12 cellular contexts compared by ENCODE assay signal in the genomic region with DNA sequence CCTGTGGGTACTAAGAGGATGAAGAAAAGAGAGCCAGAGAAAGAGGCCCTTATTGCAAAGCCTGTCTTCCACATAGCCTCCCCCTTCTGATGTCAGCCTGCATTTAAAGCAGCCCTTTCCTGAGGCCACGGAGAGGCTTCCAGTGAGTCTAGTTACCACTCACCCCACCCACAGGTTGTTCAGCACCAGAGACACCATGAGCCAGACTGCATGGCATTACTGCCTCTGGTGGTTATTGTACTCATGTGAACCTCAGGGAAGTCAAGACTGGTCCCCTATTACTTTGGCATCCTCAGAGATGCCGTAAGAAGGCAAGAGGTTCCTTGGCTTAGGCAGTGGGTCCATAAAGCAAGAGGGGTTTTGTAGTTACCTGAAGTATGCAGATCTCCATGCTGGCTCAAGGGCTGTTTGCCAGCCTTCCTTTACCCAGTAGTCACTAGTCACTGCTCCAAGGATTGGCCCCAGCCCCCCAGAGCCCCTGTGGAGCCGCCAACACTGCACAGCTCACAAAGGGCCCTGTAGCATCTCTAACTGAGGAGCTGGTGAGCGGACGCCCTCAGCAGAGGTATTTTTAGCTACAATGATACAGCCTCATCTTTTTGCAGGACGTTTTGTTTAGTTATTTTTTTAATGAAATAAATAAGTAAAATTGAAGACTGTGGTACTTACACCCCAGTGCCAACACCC. TPM values are rescaled to one million over a fixed set of nuclear protein-coding genes. Genes with fewer than 3 reads are reported as not detected.
A peak's percentile ranks its signal among the peaks of the same experiment; 100 is the strongest.
DNase-seq lines count a peak whose midpoint lies in the region; ATAC-seq and TF ChIP-seq lines count a peak whose summit lies in the region.
"Had no signal": no experiment of that assay in that cellular context is flagged by ENCODE, and none has a peak within 500 bp of the region (broad histone marks: within the 10 kb centered on the region; RNA-seq: fewer than 3 reads in every experiment).

No MANE protein-coding gene starts in this region.

- peak; percentile 27 to 69 (median 40) for ATAC-seq in psoas muscle
- ATAC-seq in activated T-cell treated with anti-CD3 and anti-CD28 coated beads, Interleukin-2, amount 50 U/mL, for 72 hours (replicated peaks in 1 of 2), result no peak

- H3K9me3 Mint-ChIP-seq in activated T-cell treated with anti-CD3 and anti-CD28 coated beads, Interleukin-2, amount 50 U/mL, for 72 hours, result no peaks in the 10 kb centered on the region
- H3K9me3 Mint-ChIP-seq: memory B cell had no signal

- H3K36me3 ChIP-seq in GM23248 (ENCODE audit: low read depth), result 0 out of 2 replicates have a peak, but pooled peaks cover 5% of the 10 kb centered on the region
- peaks cover 12% of the 10 kb centered on the region; the same call in 1 of the 2 replicates for H3K36me3 ChIP-seq in OCI-LY1 (ENCODE audit: insufficient read depth, low read length)
- H3K36me3 ChIP-seq in psoas muscle (ENCODE audit: insufficient read depth in 1 of 2, low read depth in 1 of 2), result no peaks in the 10 kb centered on the region

- in situ Hi-C loops in GM23248 (cut with MboI), result no loop called here

- TF ChIP-seq POLR2A in erythroblast (IDR thresholded peaks at IDR 0.05; ENCODE audit: low read length), result no peak

- H3K4me2 ChIP-seq in GM23248 (ENCODE audit: unreplicated experiment) (no peak overlapping the region), OCI-LY1 (ENCODE audit: low read length) (no peak overlapping the region)

- peaks cover 0 to 4% of the 10 kb centered on the region in 2 donors for H3K36me3 Mint-ChIP-seq in activated T-cell treated with anti-CD3 and anti-CD28 coated beads, Interleukin-2, amount 50 U/mL, for 72 hours (ENCODE audit: insufficient read depth in 2 of 2)

- H3K4me1 ChIP-seq in GM23248 (ENCODE audit: insufficient read depth) (no peaks in the 10 kb centered on the region), OCI-LY1 (ENCODE audit: insufficient read depth, low read length, severe bottlenecking) (peaks cover 1% of the 10 kb centered on the region), psoas muscle (peaks cover 6% of the 10 kb centered on the region)

- H3K9me2 ChIP-seq in GM23248 (ENCODE audit: insufficient read depth), result no peaks in the 10 kb centered on the region
- no peaks in the 10 kb centered on the region for H3K9me2 ChIP-seq in OCI-LY1 (ENCODE audit: low read depth, low read length)

- H3K27ac ChIP-seq in GM23248 (no peak overlapping the region), OCI-LY1 (ENCODE audit: low read depth, low read length, poor library complexity, severe bottlenecking) (no peak overlapping the region), psoas muscle (peak overlapping the region; percentile 55)

- intact Hi-C loops in psoas muscle (cut with DNase I), result no loop called here

- H4K20me1 ChIP-seq in GM23248 (ENCODE audit: insufficient read depth) (no peaks in the 10 kb centered on the region), OCI-LY1 (ENCODE audit: insufficient read depth, low read length) (no peaks in the 10 kb centered on the region)

- no peak overlapping the region for H3K4me3 ChIP-seq in GM23248
- H3K4me3 ChIP-seq in OCI-LY1 (ENCODE audit: low read depth, low read length, poor library complexity, severe bottlenecking), result no peak overlapping the region
- H3K4me3 ChIP-seq in psoas muscle, result no peak overlapping the region
- H3K4me3 ChIP-seq: heart right ventricle had no signal

- no peaks in the 10 kb centered on the region for H3K4me1 Mint-ChIP-seq in activated T-cell treated with anti-CD3 and anti-CD28 coated beads, Interleukin-2, amount 50 U/mL, for 72 hours (ENCODE audit: low read depth)

- no peak overlapping the region for H3K4me3 Mint-ChIP-seq in activated T-cell treated with anti-CD3 and anti-CD28 coated beads, Interleukin-2, amount 50 U/mL, for 72 hours
- H3K4me3 Mint-ChIP-seq: memory B cell had no signal

- peak; percentile 52; the same call in 1 of the 2 replicates for TF ChIP-seq CTCF in OCI-LY1 (IDR thresholded peaks at IDR 0.05; ENCODE audit: low read length)
- TF ChIP-seq CTCF in psoas muscle (IDR thresholded peaks at IDR 0.05), result no peak

- H3K27me3 ChIP-seq in GM23248 (replicated peaks; ENCODE audit: insufficient read depth), result no peaks in the 10 kb centered on the region
- no peaks in the 10 kb centered on the region for H3K27me3 ChIP-seq in OCI-LY1 (ENCODE audit: insufficient read depth, low read length)
- H3K27me3 ChIP-seq in psoas muscle (ENCODE audit: insufficient read depth in 3 of 3, low read length in 2 of 3), result no peaks in the 10 kb centered on the region
- H3K27me3 ChIP-seq: heart right ventricle had no signal

- DNase-seq in GM23248 (peak; percentile 15), erythroblast (lab: John Stamatoyannopoulos, UW) (peak; percentile 46 to 55), psoas muscle (no peak), NCI-H510A (lab: John Stamatoyannopoulos, UW) (no peak), NCI-H446 treated with DMSO at 0.1 percent for 48 hours (lab: John Stamatoyannopoulos, UW) (no peak)
- DNase-seq in activated effector memory CD4-positive, alpha-beta T cell treated with Interleukin-2 at 50 U/mL for 16 hours, result no peak
- DNase-seq in activated T-cell treated with anti-CD3 and anti-CD28 coated beads, Interleukin-2, amount 50 U/mL, for 72 hours, result no peak
- DNase-seq: activated naive CD4-positive, alpha-beta T cell treated with anti-CD3 and anti-CD28 coated beads, Interleukin-2, amount 50 U/mL, for 16 hours; heart right ventricle; KBM-7 had no signal

- H3K79me2 ChIP-seq in GM23248 (ENCODE audit: insufficient read depth), result peaks cover 25% of the 10 kb centered on the region
- H3K79me2 ChIP-seq in OCI-LY1 (ENCODE audit: insufficient read depth, low read length), result no peaks in the 10 kb centered on the region

- H3K9ac ChIP-seq in GM23248 (no peak overlapping the region), OCI-LY1 (ENCODE audit: low read length) (no peak overlapping the region)

- H3K27me3 Mint-ChIP-seq in activated T-cell treated with anti-CD3 and anti-CD28 coated beads, Interleukin-2, amount 50 U/mL, for 72 hours (ENCODE audit: low read depth), result no peaks in the 10 kb centered on the region
- H3K27me3 Mint-ChIP-seq: memory B cell had no signal

- no peak overlapping the region for H3K27ac Mint-ChIP-seq in activated T-cell treated with anti-CD3 and anti-CD28 coated beads, Interleukin-2, amount 50 U/mL, for 72 hours
- H3K27ac Mint-ChIP-seq: memory B cell had no signal

- no peaks in the 10 kb centered on the region for H3F3A ChIP-seq in GM23248 (ENCODE audit: insufficient read depth)
- H3F3A ChIP-seq in OCI-LY1 (ENCODE audit: insufficient read depth, low read length), result no peaks in the 10 kb centered on the region

- no peaks in the 10 kb centered on the region for H3K9me3 ChIP-seq in GM23248 (ENCODE audit: low read depth)
- no peaks in the 10 kb centered on the region for H3K9me3 ChIP-seq in OCI-LY1 (ENCODE audit: low read length)
- H3K9me3 ChIP-seq in psoas muscle, result no peaks in the 10 kb centered on the region
- H3K9me3 ChIP-seq: heart right ventricle had no signal

- no peak overlapping the region for H2AFZ ChIP-seq in GM23248
- H2AFZ ChIP-seq in OCI-LY1 (ENCODE audit: low read length), result no peak overlapping the region

- 82 to 83% methylated on average over 6 of the region's 6 CpGs for WGBS in GM23248 (ENCODE audit: low coverage in 1 of 2, low lambda C conversion rate in 2 of 2, missing lambda C conversion rate in 2 of 2), 2 experiments
- 71 to 83% (median 75%) methylated on average over 6 of the region's 6 CpGs for WGBS in psoas muscle, 3 donors

RNA-seq across cellular contexts. Expression of gene LRRC4, which starts 20.7 kb away (rescaled TPM):
- total RNA-seq in GM23248 (2014; rRNA removed; shearing (Covaris generic)), result 0.32 and 0.51 TPM in 2 replicates
- polyA plus RNA-seq in GM23248 (2016; fragmentation: Nextera tagmentation; extraction: Ambion mirVana) (0.13 TPM in 1 of 2 replicates, not detected in the other), psoas muscle (1 to 10 TPM in 1 of 3 donors, under 1 TPM in 2; 0.39 to 1.2 (median 0.61) TPM)
- 1 to 10 TPM; 2.7 to 5.0 (median 3.1) TPM for total RNA-seq in psoas muscle
- total RNA-seq in activated T-cell treated with anti-CD3 and anti-CD28 coated beads, Interleukin-2, amount 50 U/mL, for 72 hours, result under 1 TPM in 1 of 2 donors, not detected in 1; 0.53 TPM

Comparison
In these comparisons a context has a peak if more than half of its experiments do, and no peak if none do; other contexts are left out.
1. DNase-seq: peak in GM23248 (single experiment) and erythroblast (2 of 2); none in psoas muscle (0 of 2), NCI-H510A (single experiment), NCI-H446 treated with DMSO at 0.1 percent for 48 hours (single experiment), activated effector memory CD4-positive, alpha-beta T cell treated with Interleukin-2 at 50 U/mL for 16 hours (single experiment) and activated T-cell treated with anti-CD3 and anti-CD28 coated beads, Interleukin-2, amount 50 U/mL, for 72 hours (0 of 2).
2. ATAC-seq: peak in psoas muscle (4 of 4); none in activated T-cell treated with anti-CD3 and anti-CD28 coated beads, Interleukin-2, amount 50 U/mL, for 72 hours (0 of 2).